In genomic region chr17:39674702-39675389, GRCh38 we compare ENCODE assay signal across 2 cellular contexts.
TF ChIP-seq lines count a peak whose summit lies in the region.

No MANE protein-coding gene starts in this region.

TF ChIP-seq in GM23338, 12 proteins besides CTCF, POLR2A, EP300 and RAD21 (continued from another document):
- no peak for TF ChIP-seq ETS1 (IDR thresholded peaks at IDR 0.05)
- no peak for TF ChIP-seq ZNF331 (CRISPR knock-in tag; IDR thresholded peaks at IDR 0.05; ENCODE audit: low read depth)
- no peak for TF ChIP-seq ZNF114 (CRISPR knock-in tag; IDR thresholded peaks at IDR 0.05)
- TF ChIP-seq CREB1 (CRISPR knock-in tag; IDR thresholded peaks at IDR 0.05; ENCODE audit: low read depth): no peak
- TF ChIP-seq ZNF462 (CRISPR knock-in tag; IDR thresholded peaks at IDR 0.05): no peak
- TF ChIP-seq POLR2AphosphoS5 (IDR thresholded peaks at IDR 0.05; ENCODE audit: low read depth): no peak
- no peak for TF ChIP-seq REST (IDR thresholded peaks at IDR 0.05; ENCODE audit: unreplicated experiment)
- TF ChIP-seq JUNB (IDR thresholded peaks at IDR 0.05; ENCODE audit: unreplicated experiment): no peak
- TF ChIP-seq EZH2 (IDR thresholded peaks at IDR 0.05; ENCODE audit: low read depth, unreplicated experiment): no peak
- no peak for TF ChIP-seq STAT1 (IDR thresholded peaks at IDR 0.05; ENCODE audit: unreplicated experiment)
- TF ChIP-seq NANOG (IDR thresholded peaks at IDR 0.05; ENCODE audit: borderline replicate concordance): no peak

TF ChIP-seq in SK-N-SH, 30 proteins besides CTCF, POLR2A, EP300 and RAD21:
- no peak for TF ChIP-seq PBX3 (IDR thresholded peaks at IDR 0.05)
- TF ChIP-seq SIN3A (IDR thresholded peaks at IDR 0.05; ENCODE audit: borderline replicate concordance, low read depth, low read length): no peak
- TF ChIP-seq NRF1 (IDR thresholded peaks at IDR 0.05; ENCODE audit: low read depth, low read length): no peak
- no peak for TF ChIP-seq GATA2 (CRISPR knock-in tag; IDR thresholded peaks at IDR 0.05)
- TF ChIP-seq FOSL2 (IDR thresholded peaks at IDR 0.05; ENCODE audit: borderline replicate concordance, low read depth): no peak
- TF ChIP-seq TAF1 (IDR thresholded peaks at IDR 0.05; ENCODE audit: borderline replicate concordance, low read depth, low read length): no peak
- no peak for TF ChIP-seq MEF2A (IDR thresholded peaks at IDR 0.05; ENCODE audit: borderline replicate concordance, low read depth)
- no peak for TF ChIP-seq YY1 (IDR thresholded peaks at IDR 0.05; ENCODE audit: low read depth)
- TF ChIP-seq GABPA (IDR thresholded peaks at IDR 0.05; ENCODE audit: low read depth): no peak
- no peak for TF ChIP-seq TCF12 (IDR thresholded peaks at IDR 0.05)
- no peak for TF ChIP-seq RCOR1 (IDR thresholded peaks at IDR 0.05; ENCODE audit: low read length)
- no peak for TF ChIP-seq FOXJ3 (CRISPR knock-in tag; IDR thresholded peaks at IDR 0.05)
